ENCODE assay signal across 8 cellular contexts in genomic region chr2:158953926-158954763, GRCh38. TPM values are rescaled to one million over a fixed set of nuclear protein-coding genes. Genes with fewer than 3 reads are reported as not detected.
A peak's percentile ranks its signal among the peaks of the same experiment; 100 is the strongest.
DNase-seq lines count a peak whose midpoint lies in the region; ATAC-seq and TF ChIP-seq lines count a peak whose summit lies in the region.

No MANE protein-coding gene starts in this region.

- peak; percentile 85 for ATAC-seq in RWPE2 (ENCODE audit: low read depth)
- ATAC-seq in HG03460 (IDR thresholded peaks at IDR 0.05; ENCODE audit: unreplicated experiment): no peak

- H3K27me3 Mint-ChIP-seq in mesothelial cell of epicardium (ENCODE audit: low read depth): no peaks in the 10 kb centered on the region

- no peaks in the 10 kb centered on the region for H3K36me3 ChIP-seq in RWPE2 (ENCODE audit: low read depth)
- H3K36me3 ChIP-seq in thyroid gland: no peaks in the 10 kb centered on the region

- H3K27me3 ChIP-seq in RWPE2 (ENCODE audit: insufficient read depth, poor library complexity, severe bottlenecking) (no peaks in the 10 kb centered on the region), thyroid gland (no peaks in the 10 kb centered on the region)

- intact Hi-C loops in thyroid gland (cut with DNase I): no loop called here

- H3K4me3 ChIP-seq in Jurkat, Clone E6-1 (ENCODE audit: low read length): no peak overlapping the region
- no peak overlapping the region for H3K4me3 ChIP-seq in RWPE2 (ENCODE audit: severe bottlenecking)
- H3K4me3 ChIP-seq in thyroid gland (replicated peaks in 1 of 3): no peak overlapping the region

- peak in 1 of 2 donors; percentile 20 for TF ChIP-seq POLR2A in thyroid gland (IDR thresholded peaks at IDR 0.05)

- peak overlapping the region; percentile 98 for H3K27ac Mint-ChIP-seq in mesothelial cell of epicardium

- H3K27ac ChIP-seq in RWPE2 (ENCODE audit: poor library complexity, severe bottlenecking) (peak overlapping the region; percentile 25), thyroid gland (peak overlapping the region; percentile 56 to 71 (median 57))

- H3K9me3 ChIP-seq in RWPE2 (ENCODE audit: severe bottlenecking): no peaks in the 10 kb centered on the region
- H3K9me3 ChIP-seq in thyroid gland: no peaks in the 10 kb centered on the region

- H3K9me3 Mint-ChIP-seq in mesothelial cell of epicardium: no peaks in the 10 kb centered on the region

- peaks cover 36% of the 10 kb centered on the region for H3K4me1 Mint-ChIP-seq in mesothelial cell of epicardium

- WGBS in thyroid gland, 2 donors: 3% methylated on average over 5 of the region's 5 CpGs

- no peak for TF ChIP-seq CTCF in RWPE2 (IDR thresholded peaks at IDR 0.05; ENCODE audit: poor library complexity, severe bottlenecking)
- no peak for TF ChIP-seq CTCF in mesothelial cell of epicardium (IDR thresholded peaks at IDR 0.05; ENCODE audit: unreplicated experiment)
- no peak for TF ChIP-seq CTCF in thyroid gland (IDR thresholded peaks at IDR 0.05)

- H3K4me3 Mint-ChIP-seq in mesothelial cell of epicardium: no peak overlapping the region

- peaks cover 13% of the 10 kb centered on the region for H3K4me1 ChIP-seq in RWPE2 (ENCODE audit: insufficient read depth, poor library complexity, severe bottlenecking)
- peaks cover 17 to 20% of the 10 kb centered on the region in 2 donors for H3K4me1 ChIP-seq in thyroid gland

- H3K36me3 Mint-ChIP-seq in mesothelial cell of epicardium: no peaks in the 10 kb centered on the region

- DNase-seq in NCI-H187 (lab: John Stamatoyannopoulos, UW) (peak; percentile 52 to 54), NCI-H187 treated with DMSO at 0.1 percent for 48 hours (lab: John Stamatoyannopoulos, UW) (no peak), RWPE2 (ENCODE audit: low spot score) (peak; percentile 65), cerebellar cortex (ENCODE audit: low spot score) (peak; percentile 25), mesothelial cell of epicardium (ENCODE audit: low spot score in 2 of 2, unreplicated experiment in 2 of 2) (peak; percentile 68 to 83), thyroid gland (peak; percentile 91 to 92)
- DNase-seq in Jurkat, Clone E6-1 (ENCODE audit: low read depth, low spot score): peak; percentile 44

RNA-seq across cellular contexts. Expression of gene TANC1, which starts 14.3 kb away (rescaled TPM):
- 6.0 TPM for polyA plus RNA-seq in Jurkat, Clone E6-1 (2012; ENCODE audit: insufficient read depth, insufficient read length)
- total RNA-seq in mesothelial cell of epicardium (132 to 138 TPM (median 134 TPM) in 3 replicates), thyroid gland (10 to 100 TPM; 51.1 to 93.8 (median 63.6) TPM)
